In genomic region chr1:169103002-169103401, GRCh38 we compare ENCODE assay signal across 12 cellular contexts. TPM values are rescaled to one million over a fixed set of nuclear protein-coding genes. Genes with fewer than 3 reads are reported as not detected.
DNase-seq lines count a peak whose midpoint lies in the region; ATAC-seq and TF ChIP-seq lines count a peak whose summit lies in the region.
"Had no signal": no experiment of that assay in that cellular context is flagged by ENCODE, and none has a peak within 500 bp of the region (broad histone marks: within the 10 kb centered on the region; RNA-seq: fewer than 3 reads in every experiment).

No MANE protein-coding gene starts in this region.

- no peaks in the 10 kb centered on the region for H3K36me3 Mint-ChIP-seq in nephron progenitor cell (ENCODE audit: low read depth)

- no peaks in the 10 kb centered on the region for H3K9me3 Mint-ChIP-seq in nephron progenitor cell

- peak overlapping the region; percentile 81 for H3K27ac ChIP-seq in angular gyrus (ENCODE audit: low read depth, low read length)
- peak overlapping the region; percentile 80 for H3K27ac ChIP-seq in layer of hippocampus (ENCODE audit: low read depth, low read length)
- peak overlapping the region; percentile 30 for H3K27ac ChIP-seq in rectal smooth muscle tissue (ENCODE audit: low read depth, low read length)
- H3K27ac ChIP-seq: prostate gland had no signal

- H3K27me3 ChIP-seq in layer of hippocampus (ENCODE audit: control insufficient read depth, insufficient read depth, low read length) (no peaks in the 10 kb centered on the region), rectal smooth muscle tissue (ENCODE audit: control insufficient read depth, insufficient read depth, low read length) (no peaks in the 10 kb centered on the region)

- H3K4me1 ChIP-seq in rectal smooth muscle tissue (ENCODE audit: control insufficient read depth, insufficient read depth, low read length): peaks cover 16% of the 10 kb centered on the region
- H3K4me1 ChIP-seq: prostate gland had no signal

- in situ Hi-C loops in G401 (cut with HindIII; ENCODE audit: low sequenced_read_pairs): no loop called here

- DNase-seq in G401 (ENCODE audit: low spot score): peak; percentile 67
- DNase-seq in NCI-H1417 treated with DMSO at 0.1 percent for 48 hours (lab: John Stamatoyannopoulos, UW): no peak
- DNase-seq in T-helper 1 cell: no peak
- DNase-seq in nephron progenitor cell: no peak
- DNase-seq: activated CD4-positive, CD25-positive, alpha-beta regulatory T cell; NCI-H1930; T-helper 17 cell had no signal

- H3K4me1 Mint-ChIP-seq in nephron progenitor cell: peaks cover 20% of the 10 kb centered on the region

- H3K27ac Mint-ChIP-seq in nephron progenitor cell: no peak overlapping the region
- H3K27ac Mint-ChIP-seq: T-helper 17 cell had no signal

- no peak for TF ChIP-seq CTCF in nephron progenitor cell (IDR thresholded peaks at IDR 0.05)

- no peaks in the 10 kb centered on the region for H3K27me3 Mint-ChIP-seq in nephron progenitor cell (ENCODE audit: low read depth, poor library complexity)

- peak overlapping the region; percentile 51 for H3K4me3 ChIP-seq in rectal smooth muscle tissue (ENCODE audit: low read length)
- H3K4me3 ChIP-seq: prostate gland had no signal

- ATAC-seq in GM18873 (IDR thresholded peaks at IDR 0.05; ENCODE audit: low FRiP score, unreplicated experiment): no peak
- ATAC-seq: T-helper 17 cell had no signal

- no peak overlapping the region for H3K4me3 Mint-ChIP-seq in nephron progenitor cell
- H3K4me3 Mint-ChIP-seq: T-helper 17 cell had no signal

- H3K9ac ChIP-seq in rectal smooth muscle tissue (ENCODE audit: low read length): peak overlapping the region; percentile 36

- no peaks in the 10 kb centered on the region for H3K36me3 ChIP-seq in rectal smooth muscle tissue (ENCODE audit: control insufficient read depth, insufficient read depth, low read length)
- H3K36me3 ChIP-seq: prostate gland had no signal

RNA-seq across cellular contexts. Expression of gene ATP1B1, which starts 3.5 kb away (rescaled TPM):
- total RNA-seq in G401 (2014; rRNA removed; shearing (Covaris generic)): 15.0 and 17.5 TPM in 2 replicates

Comparison
In these comparisons a context has a peak if more than half of its experiments do, and no peak if none do; other contexts are left out.
1. H3K27ac ChIP-seq: peak in every context shown above with its lines; median percentile 81 in angular gyrus; 80 in layer of hippocampus; 30 in rectal smooth muscle tissue.